Comparison of ENCODE assay signal across 11 cellular contexts in the genomic region with DNA sequence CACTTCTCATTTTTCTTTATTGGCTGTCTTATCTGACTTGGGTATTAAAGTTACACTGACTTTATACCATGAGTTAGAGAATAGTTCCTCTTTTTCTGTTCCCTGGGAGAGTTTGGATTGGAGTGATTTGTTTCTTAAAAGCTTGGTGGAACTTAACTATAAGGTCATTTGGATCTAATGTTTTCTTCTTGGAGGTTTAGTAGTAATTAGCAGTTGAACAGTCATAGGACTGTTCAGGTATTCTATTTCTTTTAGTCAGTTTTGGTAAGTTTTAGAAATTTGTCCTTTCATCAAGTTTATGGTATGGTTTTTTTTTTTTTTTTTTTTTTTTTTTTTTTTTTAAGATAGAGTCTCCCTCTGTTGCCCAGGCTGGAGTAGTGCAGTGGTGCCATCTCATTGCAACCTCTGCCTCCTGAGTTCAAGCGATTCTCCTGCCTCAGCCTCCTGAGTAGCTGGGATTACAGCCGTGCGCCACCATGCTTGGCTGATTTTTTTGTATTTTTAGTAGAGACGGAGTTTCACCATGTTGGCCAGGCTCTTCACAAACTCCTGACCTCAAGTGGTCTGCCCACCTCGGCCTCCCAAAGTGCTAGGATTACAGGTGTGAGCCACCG. TPM values are rescaled to one million over a fixed set of nuclear protein-coding genes. Genes with fewer than 3 reads are reported as not detected.
DNase-seq lines count a peak whose midpoint lies in the region; ATAC-seq and TF ChIP-seq lines count a peak whose summit lies in the region.
"Had no signal": no experiment of that assay in that cellular context is flagged by ENCODE, and none has a peak within 500 bp of the region (broad histone marks: within the 10 kb centered on the region; RNA-seq: fewer than 3 reads in every experiment).

No MANE protein-coding gene starts in this region.

- in situ Hi-C loops in astrocyte of the spinal cord (cut with HindIII; ENCODE audit: low sequenced_read_pairs) = no loop called here

- no peaks in the 10 kb centered on the region for H3K9me3 ChIP-seq in naive thymus-derived CD4-positive, alpha-beta T cell (ENCODE audit: control insufficient read depth in 2 of 3, low read length in 3 of 3)

- peaks cover 0 to 12% (median 1%) of the 10 kb centered on the region in 11 donors for H3K9me3 Mint-ChIP-seq in naive thymus-derived CD4-positive, alpha-beta T cell
- H3K9me3 Mint-ChIP-seq: activated naive CD4-positive, alpha-beta T cell treated with anti-CD3 and anti-CD28 coated beads, Interleukin-2, amount 50 U/mL, for 72 hours had no signal

- H3K27ac Mint-ChIP-seq in naive thymus-derived CD4-positive, alpha-beta T cell = peak overlapping the region in 3 of 9 donors; percentile 1 to 34 (median 3)
- H3K27ac Mint-ChIP-seq: activated naive CD4-positive, alpha-beta T cell treated with anti-CD3 and anti-CD28 coated beads, Interleukin-2, amount 50 U/mL, for 72 hours had no signal

- no peaks in the 10 kb centered on the region for H3K27me3 ChIP-seq in naive thymus-derived CD4-positive, alpha-beta T cell (ENCODE audit: control insufficient read depth in 2 of 2, insufficient read depth in 2 of 2, low read length in 2 of 2)
- H3K27me3 ChIP-seq: spleen had no signal

- peak overlapping the region in 5 of 10 donors; percentile 1 to 63 (median 26) for H3K4me3 Mint-ChIP-seq in naive thymus-derived CD4-positive, alpha-beta T cell

- POLR2A ChIA-PET in naive thymus-derived CD4-positive, alpha-beta T cell (lab: Charles Lee) = no interaction called here

- intact Hi-C loops in naive thymus-derived CD4-positive, alpha-beta T cell (cut with micrococcal nuclease) = loop anchor here in 1 of 2 donors (10.0 kb wide), 1 partner anchor 385 kb away; no protein-coding TSS in a partner anchor
- intact Hi-C loops in lower leg skin (cut with DNase I; ENCODE audit: low total_unique reads) = no loop called here

- no peak overlapping the region for H3K27ac ChIP-seq in naive thymus-derived CD4-positive, alpha-beta T cell (ENCODE audit: low read depth, low read length)
- H3K27ac ChIP-seq: spleen had no signal

- TF ChIP-seq POLR2A in lower leg skin (IDR thresholded peaks at IDR 0.05) = no peak

- peaks cover 31 to 89% (median 58%) of the 10 kb centered on the region in 7 donors for H3K4me1 Mint-ChIP-seq in naive thymus-derived CD4-positive, alpha-beta T cell

- TF ChIP-seq CTCF in astrocyte of the spinal cord (IDR thresholded peaks at IDR 0.05; ENCODE audit: low read depth, low read length) (peak; percentile 15), lower leg skin (IDR thresholded peaks at IDR 0.05) (no peak)

- CTCF ChIA-PET in naive thymus-derived CD4-positive, alpha-beta T cell (lab: Charles Lee) = no interaction called here

- DNase-seq in activated CD4-positive, alpha-beta T cell treated with anti-CD3 and anti-CD28 coated beads for 48 hours = peak; percentile 13
- DNase-seq in activated CD4-positive, alpha-beta T cell treated with anti-CD3 and anti-CD28 coated beads, Interleukin-2, amount 50 U/mL, for 1 hour = no peak
- DNase-seq in Kasumi-1 (lab: John Stamatoyannopoulos, UW) = peak; percentile 58 to 75
- no peak for DNase-seq in astrocyte of the spinal cord (ENCODE audit: low read depth, low spot score)
- DNase-seq in naive thymus-derived CD4-positive, alpha-beta T cell = peak in 1 of 9 donors; percentile 22
- DNase-seq in lower leg skin (ENCODE audit: low spot score in 2 of 2) = no peak
- DNase-seq in anterior cingulate cortex (lab: John Stamatoyannopoulos, UW) = no peak
- DNase-seq in NCI-H187 treated with DMSO at 0.1 percent for 48 hours (lab: John Stamatoyannopoulos, UW) = no peak
- DNase-seq: NCI-H510A, spleen had no signal

- no peaks in the 10 kb centered on the region for H3K36me3 ChIP-seq in naive thymus-derived CD4-positive, alpha-beta T cell (ENCODE audit: control insufficient read depth in 2 of 3, insufficient read depth in 3 of 3, low read length in 3 of 3)
- H3K36me3 ChIP-seq: spleen had no signal

- peaks cover 0 to 18% (median 15%) of the 10 kb centered on the region in 5 donors for H3K36me3 Mint-ChIP-seq in naive thymus-derived CD4-positive, alpha-beta T cell

- peak; percentile 59 for ATAC-seq in naive thymus-derived CD4-positive, alpha-beta T cell

- H3K4me1 ChIP-seq in naive thymus-derived CD4-positive, alpha-beta T cell (ENCODE audit: control insufficient read depth in 2 of 2, insufficient read depth in 2 of 2, low read length in 2 of 2) = peaks cover 11 to 24% of the 10 kb centered on the region in 2 donors

- H3K4me3 ChIP-seq in astrocyte of the spinal cord (ENCODE audit: low read depth, low read length) (no peak overlapping the region), lower leg skin (ENCODE audit: low read depth, poor library complexity, severe bottlenecking) (no peak overlapping the region)
- no peak overlapping the region for H3K4me3 ChIP-seq in naive thymus-derived CD4-positive, alpha-beta T cell (ENCODE audit: low read length)
- H3K4me3 ChIP-seq: spleen had no signal

- 75 to 83% methylated on average over 6 of the region's 6 CpGs for WGBS in lower leg skin, 2 donors

- H3K27me3 Mint-ChIP-seq in naive thymus-derived CD4-positive, alpha-beta T cell = peaks cover 0 to 1% (median 0%) of the 10 kb centered on the region in 5 donors

RNA-seq across cellular contexts. Expression of a gene that starts 6.3 kb away (rescaled TPM):
- total RNA-seq in naive thymus-derived CD4-positive, alpha-beta T cell = 100 to 1,000 TPM in 4 of 5 experiments, 10 to 100 TPM in 1; 66.6 to 208 (median 154) TPM
- 100 to 1,000 TPM in 1 of 2 donors, 10 to 100 TPM in 1; 67.3 to 139 TPM for polyA plus RNA-seq in naive thymus-derived CD4-positive, alpha-beta T cell
- 100 to 1,000 TPM in 1 of 4 donors, 10 to 100 TPM in 3; 77.6 to 111 (median 92.0) TPM for total RNA-seq in lower leg skin

RNA-seq across cellular contexts. Expression of a gene that starts 6.4 kb away (rescaled TPM):
- 10 to 100 TPM in 4 of 5 experiments, 1 to 10 TPM in 1; 9.1 to 26.7 (median 15.3) TPM for total RNA-seq in naive thymus-derived CD4-positive, alpha-beta T cell
- 10 to 100 TPM; 30.0 to 40.5 TPM for polyA plus RNA-seq in naive thymus-derived CD4-positive, alpha-beta T cell
- 10 to 100 TPM in 3 of 4 donors, 1 to 10 TPM in 1; 6.0 to 17.5 (median 13.2) TPM for total RNA-seq in lower leg skin

Comparison
In these comparisons a context has a peak if more than half of its experiments do, and no peak if none do; other contexts are left out.
1. DNase-seq: peak in activated CD4-positive, alpha-beta T cell treated with anti-CD3 and anti-CD28 coated beads for 48 hours (single experiment) and Kasumi-1 (2 of 2); none in activated CD4-positive, alpha-beta T cell treated with anti-CD3 and anti-CD28 coated beads, Interleukin-2, amount 50 U/mL, for 1 hour (single experiment), astrocyte of the spinal cord (single experiment), lower leg skin (0 of 2), anterior cingulate cortex (0 of 58) and NCI-H187 treated with DMSO at 0.1 percent for 48 hours (single experiment).